In the genomic region with DNA sequence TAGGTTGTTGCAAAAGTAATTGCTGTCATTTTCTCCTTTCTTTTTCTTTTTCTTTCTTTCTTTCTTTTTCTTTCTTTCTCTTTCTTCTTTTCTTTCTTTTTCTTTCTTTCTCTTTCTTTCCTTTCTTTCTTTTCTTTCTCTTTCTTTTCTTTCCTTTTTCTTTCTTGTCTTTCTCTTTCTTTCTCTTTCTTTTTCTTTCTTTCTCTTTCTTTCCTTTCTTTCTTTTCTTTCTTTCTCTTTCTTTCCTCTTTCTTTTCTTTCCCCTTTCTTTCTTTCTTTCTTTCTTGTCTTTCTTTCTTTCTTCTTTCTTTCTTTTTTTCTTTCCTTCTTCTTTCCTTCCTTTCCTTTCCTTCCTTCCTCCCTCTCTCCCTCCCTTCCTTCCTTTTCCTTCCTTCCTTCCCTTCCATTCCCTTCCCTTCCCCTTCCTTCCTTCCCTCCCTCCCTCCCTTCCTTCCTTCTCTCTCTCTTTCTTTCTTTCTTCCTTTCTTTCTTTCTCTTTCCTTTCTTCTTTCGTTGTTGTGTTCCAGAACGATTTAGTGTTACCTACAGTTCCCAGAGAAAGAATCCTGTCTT, we compare ENCODE assay signal across 28 cellular contexts.
"Had no signal": no experiment of that assay in that cellular context is flagged by ENCODE, and none has a peak within 500 bp of the region (broad histone marks: within the 10 kb centered on the region; RNA-seq: fewer than 3 reads in every experiment).

No MANE protein-coding gene starts in this region.

- H3K27ac ChIP-seq: breast epithelium, pancreas, prostate gland, testis, transverse colon had no signal

- H3K9me3 ChIP-seq: breast epithelium, pancreas, prostate gland, testis, transverse colon had no signal

- H3K27me3 ChIP-seq: breast epithelium, pancreas, testis had no signal

- H3K4me3 Mint-ChIP-seq: dendritic cell treated with granulocyte-macrophage colony-stimulating factor and Interleukin-4, amounts not matched to agents 40 ng/mL and 50 ng/mL, for 4 days; endodermal cell; naive thymus-derived CD8-positive, alpha-beta T cell; neural crest cell had no signal

- H3K4me1 ChIP-seq: breast epithelium, pancreas, prostate gland had no signal

- H3K9me3 Mint-ChIP-seq: dendritic cell treated with granulocyte-macrophage colony-stimulating factor and Interleukin-4, amounts not matched to agents 40 ng/mL and 50 ng/mL, for 4 days; naive thymus-derived CD8-positive, alpha-beta T cell had no signal

- DNase-seq: activated CD4-positive, alpha-beta T cell treated with anti-CD3 and anti-CD28 coated beads, Interleukin-2, amount 50 U/mL, for 1 hour; activated gamma-delta T cell; activated naive CD4-positive, alpha-beta T cell treated with anti-CD3 and anti-CD28 coated beads, Interleukin-2, amount 50 U/mL, for 16 hours; amygdala; central memory CD4-positive, alpha-beta T cell; endodermal cell; foreskin fibroblast; head of caudate nucleus; hippocampal formation; left colon; midbrain; naive thymus-derived CD8-positive, alpha-beta T cell; nucleus accumbens; pancreas; retina; stimulated activated CD4-positive, alpha-beta T cell treated with anti-CD3 and anti-CD28 coated beads, Interleukin-1b, Interleukin-23, amount 100 ng/mL, for 48 hours; stimulated activated CD4-positive, alpha-beta T cell treated with anti-CD3 and anti-CD28 coated beads, Interleukin-4, amount 100 ng/mL, for 4 hours; stimulated activated CD8-positive, alpha-beta memory T cell treated with anti-CD3 and anti-CD28 coated beads, Interleukin-4, amount 100 ng/mL, for 48 hours; stimulated activated naive CD4-positive, alpha-beta T cell; T-helper 2 cell; testis; transverse colon had no signal

- H3K27ac Mint-ChIP-seq: dendritic cell treated with granulocyte-macrophage colony-stimulating factor and Interleukin-4, amounts not matched to agents 40 ng/mL and 50 ng/mL, for 4 days; endodermal cell; naive thymus-derived CD8-positive, alpha-beta T cell had no signal

- H3K36me3 Mint-ChIP-seq: naive thymus-derived CD8-positive, alpha-beta T cell had no signal

- H3K4me3 ChIP-seq: breast epithelium, pancreas, prostate gland, smooth muscle cell, testis, transverse colon had no signal

- ATAC-seq: esophagus mucosa; left colon; naive thymus-derived CD8-positive, alpha-beta T cell; pancreas had no signal

- H3K36me3 ChIP-seq: breast epithelium, pancreas, prostate gland, transverse colon had no signal

- H3K4me1 Mint-ChIP-seq: endodermal cell, neural crest cell had no signal
